Comparison of ENCODE assay signal across 2 cellular contexts in genomic region chr4:8128096-8128856, GRCh38.
TF ChIP-seq lines count a peak whose summit lies in the region.

No MANE protein-coding gene starts in this region.

TF ChIP-seq in Ishikawa, 13 proteins besides CTCF, POLR2A, EP300 and RAD21 (continued from another document):
- TF ChIP-seq MAX (IDR thresholded peaks at IDR 0.05), result peak; percentile 38; the same call in 1 of the 2 replicates

TF ChIP-seq in K562, 482 proteins besides CTCF, POLR2A, EP300 and RAD21 (continued from another document):
- TF ChIP-seq PKNOX1 (IDR thresholded peaks at IDR 0.05) (no peak), PHF8 (IDR thresholded peaks at IDR 0.05; ENCODE audit: borderline replicate concordance, low read length) (no peak)
